20 cellular contexts compared by ENCODE assay signal in the genomic region with DNA sequence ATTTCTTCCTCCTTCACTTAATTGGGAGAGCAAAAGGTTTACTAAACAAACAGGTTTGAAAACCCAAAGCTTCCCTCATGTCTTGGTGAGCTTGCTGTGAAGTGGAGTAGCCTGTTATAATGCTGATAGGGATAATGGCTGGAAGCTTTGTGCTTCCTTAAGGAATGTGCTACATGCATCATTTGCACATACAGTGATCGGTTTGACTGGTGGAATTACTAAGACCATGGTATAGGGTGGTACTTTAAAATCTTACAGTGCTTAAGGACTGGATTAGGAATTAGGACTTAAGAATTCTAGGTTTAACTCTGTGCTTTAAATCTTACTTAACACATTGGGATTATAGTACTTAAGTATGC.
A peak's percentile ranks its signal among the peaks of the same experiment; 100 is the strongest.
DNase-seq lines count a peak whose midpoint lies in the region; ATAC-seq and TF ChIP-seq lines count a peak whose summit lies in the region.
"Had no signal": no experiment of that assay in that cellular context is flagged by ENCODE, and none has a peak within 500 bp of the region (broad histone marks: within the 10 kb centered on the region; RNA-seq: fewer than 3 reads in every experiment).

No MANE protein-coding gene starts in this region.

- H3K9me3 Mint-ChIP-seq in activated B cell treated with CpG ODN at 0.5 μM for 24 hours (no peaks in the 10 kb centered on the region), naive B cell (no peaks in the 10 kb centered on the region)
- H3K9me3 Mint-ChIP-seq: activated CD4-positive, alpha-beta memory T cell treated with anti-CD3 and anti-CD28 coated beads for 36 hours; activated T-cell treated with anti-CD3 and anti-CD28 coated beads, Interleukin-2, amount 50 U/mL, for 4 hours; dendritic cell treated with granulocyte-macrophage colony-stimulating factor and Interleukin-4, amounts not matched to agents 40 ng/mL and 50 ng/mL, for 4 days had no signal

- ATAC-seq in activated B cell treated with CpG ODN at 0.5 μM for 24 hours (ENCODE audit: low read depth) (no peak), naive B cell (ENCODE audit: low read depth in 2 of 2) (no peak), GM18868 (IDR thresholded peaks at IDR 0.05; ENCODE audit: unreplicated experiment) (no peak), GM19452 (IDR thresholded peaks at IDR 0.05; ENCODE audit: unreplicated experiment) (no peak)
- ATAC-seq: activated T-cell treated with anti-CD3 and anti-CD28 coated beads, Interleukin-2, amount 50 U/mL, for 4 hours; body of pancreas; Panc1; right lobe of liver had no signal

- H3K27ac Mint-ChIP-seq in activated B cell treated with CpG ODN at 0.5 μM for 24 hours, result no peak overlapping the region
- peak overlapping the region; percentile 17 to 84 (median 78) for H3K27ac Mint-ChIP-seq in naive B cell
- H3K27ac Mint-ChIP-seq: activated CD4-positive, alpha-beta memory T cell treated with anti-CD3 and anti-CD28 coated beads for 36 hours; dendritic cell treated with granulocyte-macrophage colony-stimulating factor and Interleukin-4, amounts not matched to agents 40 ng/mL and 50 ng/mL, for 4 days had no signal

- no peaks in the 10 kb centered on the region for H3K9me2 ChIP-seq in DOHH2 (replicated peaks; ENCODE audit: control insufficient read depth, low read length)
- H3K9me2 ChIP-seq: SK-N-SH had no signal

- peak overlapping the region; percentile 83 for H3K4me2 ChIP-seq in DOHH2 (ENCODE audit: low read length)
- H3K4me2 ChIP-seq: SK-N-SH had no signal

- H4K20me1 ChIP-seq in DOHH2 (ENCODE audit: control insufficient read depth, insufficient read depth, low read depth, low read length), result peaks cover 67% of the 10 kb centered on the region

- H3K36me3 Mint-ChIP-seq in activated B cell treated with CpG ODN at 0.5 μM for 24 hours (ENCODE audit: low read depth) (no peaks in the 10 kb centered on the region), naive B cell (no peaks in the 10 kb centered on the region)
- H3K36me3 Mint-ChIP-seq: activated naive CD8-positive, alpha-beta T cell had no signal

- POLR2A ChIA-PET in activated B cell treated with CpG ODN at 0.5 μM for 24 hours (lab: Charles Lee), result interaction anchor here (0.6 to 3.5 kb wide), 3 partner anchors 14 to 163 kb away, joined by 3 to 8 read pairs (median 4); no protein-coding TSS in a partner anchor

- peak overlapping the region; percentile 32 for H3K4me3 Mint-ChIP-seq in activated B cell treated with CpG ODN at 0.5 μM for 24 hours
- peak overlapping the region in 5 of 8 donors; percentile 22 to 77 (median 60) for H3K4me3 Mint-ChIP-seq in naive B cell
- H3K4me3 Mint-ChIP-seq: activated CD4-positive, alpha-beta memory T cell treated with anti-CD3 and anti-CD28 coated beads for 36 hours; activated naive CD8-positive, alpha-beta T cell; activated T-cell treated with anti-CD3 and anti-CD28 coated beads, Interleukin-2, amount 50 U/mL, for 4 hours; dendritic cell treated with granulocyte-macrophage colony-stimulating factor and Interleukin-4, amounts not matched to agents 40 ng/mL and 50 ng/mL, for 4 days had no signal

- intact Hi-C loops in activated B cell treated with CpG ODN at 0.5 μM for 24 hours (cut with micrococcal nuclease), result no loop called here

- H3K4me1 Mint-ChIP-seq in activated B cell treated with CpG ODN at 0.5 μM for 24 hours, result peaks cover 98% of the 10 kb centered on the region
- peaks cover 77 to 97% (median 95%) of the 10 kb centered on the region in 3 donors for H3K4me1 Mint-ChIP-seq in naive B cell

- H3K4me3 ChIP-seq in DOHH2 (ENCODE audit: low read length), result peak overlapping the region; percentile 58
- H3K4me3 ChIP-seq in HUES6 (ENCODE audit: low read depth, low read length), result peak overlapping the region; percentile 44
- H3K4me3 ChIP-seq: body of pancreas, right lobe of liver had no signal

- TF ChIP-seq CTCF in DOHH2 (IDR thresholded peaks at IDR 0.05; ENCODE audit: low read depth, low read length, poor library complexity, severe bottlenecking), result no peak
- TF ChIP-seq CTCF in activated B cell treated with CpG ODN at 0.5 μM for 24 hours (IDR thresholded peaks at IDR 0.05), result no peak

- H3K9me3 ChIP-seq in DOHH2 (ENCODE audit: control insufficient read depth, insufficient read depth, low read length) (no peaks in the 10 kb centered on the region), HUES6 (ENCODE audit: control insufficient read depth, insufficient read depth, low read depth, low read length) (no peaks in the 10 kb centered on the region)
- H3K9me3 ChIP-seq: body of pancreas, right lobe of liver, SK-N-SH had no signal

- DNase-seq in activated B cell treated with CpG ODN at 0.5 μM for 24 hours (no peak), naive B cell (no peak), GM19238 (ENCODE audit: insufficient read length, low spot score) (no peak), NCI-H69 (lab: John Stamatoyannopoulos, UW) (no peak)
- DNase-seq: activated CD4-positive, alpha-beta memory T cell treated with anti-CD3 and anti-CD28 coated beads for 36 hours; activated T-cell treated with anti-CD3 and anti-CD28 coated beads, Interleukin-2, amount 50 U/mL, for 4 hours; body of pancreas; erythroblast; mesenchymal stem cell; NCI-H2081 treated with DMSO at 0.1 percent for 48 hours; NCI-H510A treated with DMSO at 0.1 percent for 48 hours; right lobe of liver; SK-N-SH had no signal

- peaks cover 34% of the 10 kb centered on the region for H3F3A ChIP-seq in DOHH2 (ENCODE audit: control insufficient read depth, insufficient read depth)

- H3K9ac ChIP-seq in HUES6 (ENCODE audit: low read length), result peak overlapping the region; percentile 59
- H3K9ac ChIP-seq: SK-N-SH had no signal

- H3K27me3 Mint-ChIP-seq in activated B cell treated with CpG ODN at 0.5 μM for 24 hours, result no peaks in the 10 kb centered on the region
- no peaks in the 10 kb centered on the region for H3K27me3 Mint-ChIP-seq in naive B cell
- H3K27me3 Mint-ChIP-seq: activated CD4-positive, alpha-beta memory T cell treated with anti-CD3 and anti-CD28 coated beads for 36 hours; activated naive CD8-positive, alpha-beta T cell; dendritic cell treated with granulocyte-macrophage colony-stimulating factor and Interleukin-4, amounts not matched to agents 40 ng/mL and 50 ng/mL, for 4 days had no signal

- CTCF ChIA-PET in activated B cell treated with CpG ODN at 0.5 μM for 24 hours (lab: Charles Lee), result no interaction called here

- H3K79me2 ChIP-seq in DOHH2 (ENCODE audit: control insufficient read depth, low read length), result peaks cover 100% of the 10 kb centered on the region

- peaks cover 11% of the 10 kb centered on the region for H3K36me3 ChIP-seq in DOHH2 (ENCODE audit: control insufficient read depth, low read length)
- H3K36me3 ChIP-seq in HUES6 (ENCODE audit: control insufficient read depth, insufficient read depth, low read length), result no peaks in the 10 kb centered on the region
- H3K36me3 ChIP-seq: right lobe of liver had no signal

- H3K4me1 ChIP-seq in DOHH2 (ENCODE audit: control insufficient read depth, low read length) (peaks cover 76% of the 10 kb centered on the region), HUES6 (ENCODE audit: control insufficient read depth, insufficient read depth, low read length) (peaks cover 78% of the 10 kb centered on the region)

- peak overlapping the region; percentile 80 for H3K27ac ChIP-seq in DOHH2 (ENCODE audit: low read depth, low read length)
- H3K27ac ChIP-seq in HUES6 (ENCODE audit: low read depth, low read length), result peak overlapping the region; percentile 95
- H3K27ac ChIP-seq: body of pancreas, right lobe of liver had no signal

- H3K27me3 ChIP-seq in DOHH2 (ENCODE audit: control insufficient read depth, low read length) (no peaks in the 10 kb centered on the region), HUES6 (ENCODE audit: control insufficient read depth, insufficient read depth, low read length) (no peaks in the 10 kb centered on the region)
- H3K27me3 ChIP-seq: body of pancreas, right lobe of liver had no signal
